Comparison of ENCODE assay signal across 13 cellular contexts in the genomic region with DNA sequence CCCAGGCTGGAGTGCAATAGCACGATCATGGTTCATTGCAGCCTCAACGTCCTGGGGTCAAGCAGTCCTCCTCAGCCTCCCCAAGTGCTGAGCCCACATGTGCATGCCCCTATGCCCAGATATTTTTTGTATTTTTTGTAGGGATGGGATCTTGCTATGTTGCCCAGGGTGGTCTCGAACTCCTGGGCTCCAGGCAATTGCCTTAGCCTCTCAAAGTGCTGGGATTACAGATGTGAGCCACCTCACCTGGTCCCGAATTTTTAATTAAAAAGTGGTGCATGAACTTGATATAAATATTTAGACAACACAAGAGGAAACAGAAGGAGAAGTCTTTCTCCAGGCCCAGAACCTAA. TPM values are rescaled to one million over a fixed set of nuclear protein-coding genes. Genes with fewer than 3 reads are reported as not detected.
A peak's percentile ranks its signal among the peaks of the same experiment; 100 is the strongest.
DNase-seq lines count a peak whose midpoint lies in the region; ATAC-seq and TF ChIP-seq lines count a peak whose summit lies in the region.
"Had no signal": no experiment of that assay in that cellular context is flagged by ENCODE, and none has a peak within 500 bp of the region (broad histone marks: within the 10 kb centered on the region; RNA-seq: fewer than 3 reads in every experiment).

No MANE protein-coding gene starts in this region.

- H2BK20ac ChIP-seq in IMR-90 (ENCODE audit: low read depth, low read length), result no peak overlapping the region

- in situ Hi-C loops in IMR-90 (cut with MboI; ENCODE audit: low sequenced_read_pairs), result no loop called here

- H3K79me1 ChIP-seq in IMR-90 (ENCODE audit: low read depth in 1 of 2, low read length in 2 of 2), result no peaks in the 10 kb centered on the region

- no peak overlapping the region for H2BK5ac ChIP-seq in IMR-90 (ENCODE audit: low read depth, low read length, poor library complexity, severe bottlenecking)

- H2AK9ac ChIP-seq in IMR-90 (replicated peaks; ENCODE audit: low read depth, low read length, poor library complexity), result no peak overlapping the region

- TF ChIP-seq CTCF in IMR-90 (conservative IDR thresholded peaks at IDR 0.05; ENCODE audit: low read depth, low read length), result no peak
- TF ChIP-seq CTCF in thoracic aorta (IDR thresholded peaks at IDR 0.05), result no peak

- H4K20me1 ChIP-seq in IMR-90 (ENCODE audit: insufficient read depth, low read length), result no peaks in the 10 kb centered on the region

- no peak for TF ChIP-seq RAD21 in IMR-90 (IDR thresholded peaks at IDR 0.05; ENCODE audit: low read length)

- no peak overlapping the region for H2BK15ac ChIP-seq in IMR-90 (ENCODE audit: low read depth, low read length)

- BruUV-seq in IMR-90 (replicated peaks; lab: Mats Ljungman, UMichigan), result no TSS peak

- POLR2A ChIA-PET in IMR-90 (lab: Charles Lee; ENCODE audit: unreplicated experiment), result no interaction called here

- CTCF ChIA-PET in IMR-90 (lab: Yijun Ruan, JAX), result no interaction called here

- H2BK120ac ChIP-seq in IMR-90 (ENCODE audit: low read depth, low read length), result no peak overlapping the region

- no peak overlapping the region for H3K18ac ChIP-seq in IMR-90 (ENCODE audit: low read depth, low read length)

- no peaks in the 10 kb centered on the region for H3K9me1 ChIP-seq in IMR-90 (ENCODE audit: insufficient read depth, low read length)

- dilution Hi-C loops in IMR-90 (cut with HindIII; ENCODE audit: low sequenced_read_pairs, unreplicated experiment), result no loop called here

- H3K56ac ChIP-seq in IMR-90 (ENCODE audit: extremely low read depth, insufficient read depth, low read length), result no peak overlapping the region

- no peak overlapping the region; the same call in 1 of the 2 replicates for H3K4me2 ChIP-seq in IMR-90 (ENCODE audit: low read depth, low read length)

- TF ChIP-seq POLR2A in IMR-90 (IDR thresholded peaks at IDR 0.05; ENCODE audit: low read depth, low read length), result no peak

- H3K4me3 ChIP-seq in IMR-90 (ENCODE audit: insufficient read depth, low read depth, low read length) (no peak overlapping the region), neuron (ENCODE audit: low read length) (no peak overlapping the region), thoracic aorta (peak overlapping the region; percentile 40)
- H3K4me3 ChIP-seq: lung, ovary had no signal

- H2AFZ ChIP-seq in IMR-90 (replicated peaks; ENCODE audit: low read length, poor library complexity) (peak overlapping the region; percentile 54), neuron (ENCODE audit: low read depth, low read length) (peak overlapping the region; percentile 86)

- H3K14ac ChIP-seq in IMR-90 (replicated peaks; ENCODE audit: low read depth, low read length), result 0 out of 2 replicates have a peak overlapping the region, but pooled peaks have one; percentile 6

- no peak overlapping the region for H3K9ac ChIP-seq in IMR-90 (ENCODE audit: low read depth, low read length)

- H4K91ac ChIP-seq in IMR-90 (ENCODE audit: insufficient read depth, low read depth, low read length), result no peak overlapping the region

- ATAC-seq in IMR-90 (ENCODE audit: low read depth) (no peak), thoracic aorta (ENCODE audit: insufficient number of reproducible peaks, low FRiP score, low read depth) (no peak)

- H4K8ac ChIP-seq in IMR-90 (ENCODE audit: low read depth in 2 of 2, low read length in 2 of 2), result no peak overlapping the region

- intact Hi-C loops in IMR-90 (cut with micrococcal nuclease), result no loop called here

- H3K23ac ChIP-seq in IMR-90 (ENCODE audit: low read depth, low read length), result peak overlapping the region; percentile 43; the same call in 1 of the 2 replicates

- no peak overlapping the region for H4K5ac ChIP-seq in IMR-90 (ENCODE audit: low read depth, low read length)

- no CpG with 5 or more reads among the region's 4 CpGs for WGBS in IMR-90 (ENCODE audit: extremely low coverage in 2 of 2, insufficient read length in 1 of 2), 2 experiments

- H3K9me3 ChIP-seq in IMR-90 (ENCODE audit: control insufficient read depth, insufficient read depth, low read length), result no peaks in the 10 kb centered on the region
- no peaks in the 10 kb centered on the region for H3K9me3 ChIP-seq in neuron (ENCODE audit: low read length)
- no peaks in the 10 kb centered on the region for H3K9me3 ChIP-seq in thoracic aorta
- H3K9me3 ChIP-seq: Caco-2, ovary had no signal

- no peak overlapping the region for H2AK5ac ChIP-seq in IMR-90 (ENCODE audit: low read depth, low read length)

- H3K4me1 ChIP-seq in IMR-90 (ENCODE audit: control insufficient read depth, insufficient read depth, low read length) (no peaks in the 10 kb centered on the region), neuron (ENCODE audit: insufficient read depth, low read length) (no peaks in the 10 kb centered on the region), thoracic aorta (ENCODE audit: control insufficient read depth in 1 of 2, low read depth in 2 of 2) (peaks cover 3 to 5% of the 10 kb centered on the region in 2 donors)
- H3K4me1 ChIP-seq: Caco-2, foreskin keratinocyte had no signal

- no peak for DNase-seq in IMR-90
- DNase-seq in caudate nucleus (lab: John Stamatoyannopoulos, UW), result no peak
- no peak for DNase-seq in thoracic aorta (ENCODE audit: low spot score)
- no peak for DNase-seq in GM19240 (ENCODE audit: insufficient read length, low spot score)
- DNase-seq in pons (ENCODE audit: low spot score), result no peak
- no peak for DNase-seq in activated effector memory CD4-positive, alpha-beta T cell treated with Interleukin-2 at 50 U/mL for 16 hours
- DNase-seq: cortex of kidney had no signal

- H3K27ac ChIP-seq in IMR-90 (ENCODE audit: insufficient read depth, low read length) (no peak overlapping the region), caudate nucleus (ENCODE audit: low read depth, low read length) (peak overlapping the region; percentile 48), thoracic aorta (no peak overlapping the region)
- H3K27ac ChIP-seq: brain microvascular endothelial cell, ovary had no signal

- H3K36me3 ChIP-seq in IMR-90 (ENCODE audit: control insufficient read depth, insufficient read depth, low read length) (no peaks in the 10 kb centered on the region), neuron (ENCODE audit: insufficient read depth, low read length) (no peaks in the 10 kb centered on the region), thoracic aorta (no peaks in the 10 kb centered on the region)
- H3K36me3 ChIP-seq: brain microvascular endothelial cell, ovary had no signal

- no peak overlapping the region for H3K4ac ChIP-seq in IMR-90 (ENCODE audit: low read depth, low read length)

- H3K27me3 ChIP-seq in IMR-90 (ENCODE audit: control insufficient read depth, insufficient read depth, low read length) (no peaks in the 10 kb centered on the region), neuron (ENCODE audit: insufficient read depth, low read length) (no peaks in the 10 kb centered on the region), thoracic aorta (replicated peaks; ENCODE audit: insufficient read depth) (no peaks in the 10 kb centered on the region)
- H3K27me3 ChIP-seq: brain microvascular endothelial cell, foreskin keratinocyte, ovary had no signal

TF ChIP-seq in IMR-90, 13 proteins besides CTCF, POLR2A, EP300 and RAD21:
- TF ChIP-seq RFX5 (IDR thresholded peaks at IDR 0.05; ENCODE audit: low read depth, low read length) (no peak), SMC3 (IDR thresholded peaks at IDR 0.05; ENCODE audit: low read depth, low read length) (no peak), NFE2L2 (IDR thresholded peaks at IDR 0.05; ENCODE audit: low read depth, low read length) (no peak)

RNA-seq across cellular contexts. Expression of a gene that starts 7.1 kb away (rescaled TPM):
- 44.6 and 49.7 TPM in 2 replicates for total RNA-seq in IMR-90 (2012; rRNA removed)
- 55.0 and 62.3 TPM in 2 replicates for polyA plus RNA-seq in IMR-90 (2012; rRNA removed)
- 122 and 166 TPM in 2 replicates for polyA plus RNA-seq in IMR-90 (2012; cell fraction: cytosol; rRNA removed)
- polyA plus RNA-seq in IMR-90 (2012; cell fraction: nucleus; rRNA removed; ENCODE audit: low replicate concordance), result 88.0 and 111 TPM in 2 replicates
- 100 to 1,000 TPM in 1 of 2 donors, 10 to 100 TPM in 1; 82.4 to 128 TPM for total RNA-seq in thoracic aorta

RNA-seq across cellular contexts. Expression of a gene that starts 13.8 kb away (rescaled TPM):
- total RNA-seq in IMR-90 (2012; rRNA removed), result 1.3 and 1.4 TPM in 2 replicates
- 4.4 and 4.5 TPM in 2 replicates for polyA plus RNA-seq in IMR-90 (2012; rRNA removed)
- 3.5 and 5.8 TPM in 2 replicates for polyA plus RNA-seq in IMR-90 (2012; cell fraction: cytosol; rRNA removed)
- 5.9 and 9.4 TPM in 2 replicates for polyA plus RNA-seq in IMR-90 (2012; cell fraction: nucleus; rRNA removed; ENCODE audit: low replicate concordance)
- 1 to 10 TPM; 3.9 to 7.3 TPM for total RNA-seq in thoracic aorta

RNA-seq across cellular contexts. Expression of a gene that starts 53.7 kb away (rescaled TPM):
- total RNA-seq in IMR-90 (2012; rRNA removed), result 0.54 and 0.83 TPM in 2 replicates
- 13.7 and 14.9 TPM in 2 replicates for polyA plus RNA-seq in IMR-90 (2012; rRNA removed)
- 10.8 and 34.1 TPM in 2 replicates for polyA plus RNA-seq in IMR-90 (2012; cell fraction: cytosol; rRNA removed)
- 54.0 and 64.7 TPM in 2 replicates for polyA plus RNA-seq in IMR-90 (2012; cell fraction: nucleus; rRNA removed; ENCODE audit: low replicate concordance)
- 10 to 100 TPM; 13.0 to 19.1 TPM for total RNA-seq in thoracic aorta
